In the genomic region with DNA sequence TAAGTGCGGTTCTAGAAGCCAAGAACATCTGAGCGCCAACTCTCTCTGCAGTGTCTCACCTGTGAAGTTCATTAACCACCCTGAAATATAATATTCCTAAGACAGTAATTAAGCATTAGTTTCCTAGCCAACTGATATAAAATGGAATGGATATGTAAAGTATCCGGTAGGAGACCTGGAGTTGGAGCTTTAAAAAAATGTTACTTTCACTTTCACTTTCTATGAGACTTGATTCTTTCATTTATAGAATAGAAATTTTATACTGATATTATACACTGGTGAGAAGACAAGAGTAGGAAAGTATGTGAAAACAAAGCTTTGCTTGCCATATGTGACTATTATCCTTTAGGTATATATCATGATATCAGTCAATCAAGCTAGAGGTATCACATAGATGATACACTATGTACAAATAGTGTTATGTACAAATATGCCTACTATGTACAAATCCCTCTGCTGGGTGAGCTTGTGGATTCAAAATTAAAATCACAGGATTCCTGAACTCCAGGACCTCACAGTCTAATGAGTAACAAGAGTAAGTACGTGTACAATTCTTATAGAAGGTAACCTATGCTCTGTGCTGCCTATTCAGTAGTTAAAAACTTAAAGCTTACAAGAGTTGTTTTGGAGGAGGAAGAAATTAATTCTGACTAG, we compare ENCODE assay signal across 1 cellular context.
TF ChIP-seq lines count a peak whose summit lies in the region.

No MANE protein-coding gene starts in this region.

TF ChIP-seq in WTC11, 78 proteins besides CTCF, POLR2A, EP300 and RAD21:
- TF ChIP-seq, protein P1, sequence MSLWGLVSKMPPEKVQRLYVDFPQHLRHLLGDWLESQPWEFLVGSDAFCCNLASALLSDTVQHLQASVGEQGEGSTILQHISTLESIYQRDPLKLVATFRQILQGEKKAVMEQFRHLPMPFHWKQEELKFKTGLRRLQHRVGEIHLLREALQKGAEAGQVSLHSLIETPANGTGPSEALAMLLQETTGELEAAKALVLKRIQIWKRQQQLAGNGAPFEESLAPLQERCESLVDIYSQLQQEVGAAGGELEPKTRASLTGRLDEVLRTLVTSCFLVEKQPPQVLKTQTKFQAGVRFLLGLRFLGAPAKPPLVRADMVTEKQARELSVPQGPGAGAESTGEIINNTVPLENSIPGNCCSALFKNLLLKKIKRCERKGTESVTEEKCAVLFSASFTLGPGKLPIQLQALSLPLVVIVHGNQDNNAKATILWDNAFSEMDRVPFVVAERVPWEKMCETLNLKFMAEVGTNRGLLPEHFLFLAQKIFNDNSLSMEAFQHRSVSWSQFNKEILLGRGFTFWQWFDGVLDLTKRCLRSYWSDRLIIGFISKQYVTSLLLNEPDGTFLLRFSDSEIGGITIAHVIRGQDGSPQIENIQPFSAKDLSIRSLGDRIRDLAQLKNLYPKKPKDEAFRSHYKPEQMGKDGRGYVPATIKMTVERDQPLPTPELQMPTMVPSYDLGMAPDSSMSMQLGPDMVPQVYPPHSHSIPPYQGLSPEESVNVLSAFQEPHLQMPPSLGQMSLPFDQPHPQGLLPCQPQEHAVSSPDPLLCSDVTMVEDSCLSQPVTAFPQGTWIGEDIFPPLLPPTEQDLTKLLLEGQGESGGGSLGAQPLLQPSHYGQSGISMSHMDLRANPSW (CRISPR knock-in tag; conservative IDR thresholded peaks at IDR 0.05; ENCODE audit: low read depth): no peak
- TF ChIP-seq FOXJ3 (CRISPR knock-in tag; IDR thresholded peaks at IDR 0.05; ENCODE audit: borderline replicate concordance) (no peak), GTF2I (CRISPR knock-in tag; conservative IDR thresholded peaks at IDR 0.05) (no peak), ZNF263 (CRISPR knock-in tag; IDR thresholded peaks at IDR 0.05; ENCODE audit: low read depth) (no peak), ETV6 (CRISPR knock-in tag; IDR thresholded peaks at IDR 0.05) (no peak), GRHL2 (CRISPR knock-in tag; IDR thresholded peaks at IDR 0.05; ENCODE audit: insufficient replicate concordance, severe bottlenecking) (no peak), NFE2L1 (CRISPR knock-in tag; IDR thresholded peaks at IDR 0.05) (no peak), GABPB1 (CRISPR knock-in tag; IDR thresholded peaks at IDR 0.05) (no peak), NFATC4 (CRISPR knock-in tag; IDR thresholded peaks at IDR 0.05) (no peak), ZNF423 (CRISPR knock-in tag; IDR thresholded peaks at IDR 0.05) (no peak)
- TF ChIP-seq, protein P2, sequence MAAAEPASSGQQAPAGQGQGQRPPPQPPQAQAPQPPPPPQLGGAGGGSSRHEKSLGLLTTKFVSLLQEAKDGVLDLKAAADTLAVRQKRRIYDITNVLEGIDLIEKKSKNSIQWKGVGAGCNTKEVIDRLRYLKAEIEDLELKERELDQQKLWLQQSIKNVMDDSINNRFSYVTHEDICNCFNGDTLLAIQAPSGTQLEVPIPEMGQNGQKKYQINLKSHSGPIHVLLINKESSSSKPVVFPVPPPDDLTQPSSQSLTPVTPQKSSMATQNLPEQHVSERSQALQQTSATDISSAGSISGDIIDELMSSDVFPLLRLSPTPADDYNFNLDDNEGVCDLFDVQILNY (CRISPR knock-in tag; IDR thresholded peaks at IDR 0.05): no peak
- TF ChIP-seq, protein P3, sequence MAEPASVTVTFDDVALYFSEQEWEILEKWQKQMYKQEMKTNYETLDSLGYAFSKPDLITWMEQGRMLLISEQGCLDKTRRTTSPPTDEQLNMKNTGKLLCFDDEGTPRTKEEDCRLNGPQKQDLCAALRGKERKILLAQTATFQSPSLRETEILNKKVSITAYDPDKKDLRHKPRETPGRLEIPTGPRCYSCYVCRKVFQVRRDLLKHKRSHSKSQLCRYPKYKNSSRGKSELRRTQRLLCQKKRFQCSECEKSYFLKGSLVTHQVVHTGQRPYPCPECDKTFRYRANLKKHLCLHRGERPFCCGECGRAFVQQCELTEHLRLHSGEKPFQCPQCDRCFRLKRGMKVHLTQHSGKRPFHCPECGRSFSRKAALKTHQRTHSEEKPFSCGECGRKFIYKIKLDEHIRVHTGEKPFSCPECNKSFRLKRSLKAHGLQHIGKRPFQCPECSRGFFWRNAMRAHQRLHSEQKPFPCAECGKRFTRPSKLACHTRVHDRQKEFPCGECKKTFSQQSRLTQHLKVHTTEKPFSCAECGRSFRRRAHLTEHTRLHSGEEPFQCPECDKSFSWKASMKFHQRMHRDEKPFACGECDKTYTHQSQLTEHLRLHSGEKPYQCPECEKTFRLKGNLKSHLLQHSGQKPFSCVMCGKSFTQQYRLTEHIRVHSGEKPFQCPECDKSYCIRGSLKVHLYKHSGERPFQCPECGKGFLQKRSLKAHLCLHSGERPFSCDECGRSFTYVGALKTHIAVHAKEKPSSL (CRISPR knock-in tag; conservative IDR thresholded peaks at IDR 0.05): no peak
- TF ChIP-seq, protein P4, sequence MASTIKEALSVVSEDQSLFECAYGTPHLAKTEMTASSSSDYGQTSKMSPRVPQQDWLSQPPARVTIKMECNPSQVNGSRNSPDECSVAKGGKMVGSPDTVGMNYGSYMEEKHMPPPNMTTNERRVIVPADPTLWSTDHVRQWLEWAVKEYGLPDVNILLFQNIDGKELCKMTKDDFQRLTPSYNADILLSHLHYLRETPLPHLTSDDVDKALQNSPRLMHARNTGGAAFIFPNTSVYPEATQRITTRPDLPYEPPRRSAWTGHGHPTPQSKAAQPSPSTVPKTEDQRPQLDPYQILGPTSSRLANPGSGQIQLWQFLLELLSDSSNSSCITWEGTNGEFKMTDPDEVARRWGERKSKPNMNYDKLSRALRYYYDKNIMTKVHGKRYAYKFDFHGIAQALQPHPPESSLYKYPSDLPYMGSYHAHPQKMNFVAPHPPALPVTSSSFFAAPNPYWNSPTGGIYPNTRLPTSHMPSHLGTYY (CRISPR knock-in tag; IDR thresholded peaks at IDR 0.05): no peak
- TF ChIP-seq, protein P5, sequence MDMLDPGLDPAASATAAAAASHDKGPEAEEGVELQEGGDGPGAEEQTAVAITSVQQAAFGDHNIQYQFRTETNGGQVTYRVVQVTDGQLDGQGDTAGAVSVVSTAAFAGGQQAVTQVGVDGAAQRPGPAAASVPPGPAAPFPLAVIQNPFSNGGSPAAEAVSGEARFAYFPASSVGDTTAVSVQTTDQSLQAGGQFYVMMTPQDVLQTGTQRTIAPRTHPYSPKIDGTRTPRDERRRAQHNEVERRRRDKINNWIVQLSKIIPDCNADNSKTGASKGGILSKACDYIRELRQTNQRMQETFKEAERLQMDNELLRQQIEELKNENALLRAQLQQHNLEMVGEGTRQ (CRISPR knock-in tag; IDR thresholded peaks at IDR 0.05): no peak
- TF ChIP-seq, protein P6, sequence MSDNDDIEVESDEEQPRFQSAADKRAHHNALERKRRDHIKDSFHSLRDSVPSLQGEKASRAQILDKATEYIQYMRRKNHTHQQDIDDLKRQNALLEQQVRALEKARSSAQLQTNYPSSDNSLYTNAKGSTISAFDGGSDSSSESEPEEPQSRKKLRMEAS (CRISPR knock-in tag; IDR thresholded peaks at IDR 0.05): no peak
- TF ChIP-seq, protein P7, sequence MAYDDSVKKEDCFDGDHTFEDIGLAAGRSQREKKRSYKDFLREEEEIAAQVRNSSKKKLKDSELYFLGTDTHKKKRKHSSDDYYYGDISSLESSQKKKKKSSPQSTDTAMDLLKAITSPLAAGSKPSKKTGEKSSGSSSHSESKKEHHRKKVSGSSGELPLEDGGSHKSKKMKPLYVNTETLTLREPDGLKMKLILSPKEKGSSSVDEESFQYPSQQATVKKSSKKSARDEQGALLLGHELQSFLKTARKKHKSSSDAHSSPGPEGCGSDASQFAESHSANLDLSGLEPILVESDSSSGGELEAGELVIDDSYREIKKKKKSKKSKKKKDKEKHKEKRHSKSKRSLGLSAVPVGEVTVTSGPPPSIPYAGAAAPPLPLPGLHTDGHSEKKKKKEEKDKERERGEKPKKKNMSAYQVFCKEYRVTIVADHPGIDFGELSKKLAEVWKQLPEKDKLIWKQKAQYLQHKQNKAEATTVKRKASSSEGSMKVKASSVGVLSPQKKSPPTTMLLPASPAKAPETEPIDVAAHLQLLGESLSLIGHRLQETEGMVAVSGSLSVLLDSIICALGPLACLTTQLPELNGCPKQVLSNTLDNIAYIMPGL (CRISPR knock-in tag; IDR thresholded peaks at IDR 0.05): no peak
- TF ChIP-seq, protein P8, sequence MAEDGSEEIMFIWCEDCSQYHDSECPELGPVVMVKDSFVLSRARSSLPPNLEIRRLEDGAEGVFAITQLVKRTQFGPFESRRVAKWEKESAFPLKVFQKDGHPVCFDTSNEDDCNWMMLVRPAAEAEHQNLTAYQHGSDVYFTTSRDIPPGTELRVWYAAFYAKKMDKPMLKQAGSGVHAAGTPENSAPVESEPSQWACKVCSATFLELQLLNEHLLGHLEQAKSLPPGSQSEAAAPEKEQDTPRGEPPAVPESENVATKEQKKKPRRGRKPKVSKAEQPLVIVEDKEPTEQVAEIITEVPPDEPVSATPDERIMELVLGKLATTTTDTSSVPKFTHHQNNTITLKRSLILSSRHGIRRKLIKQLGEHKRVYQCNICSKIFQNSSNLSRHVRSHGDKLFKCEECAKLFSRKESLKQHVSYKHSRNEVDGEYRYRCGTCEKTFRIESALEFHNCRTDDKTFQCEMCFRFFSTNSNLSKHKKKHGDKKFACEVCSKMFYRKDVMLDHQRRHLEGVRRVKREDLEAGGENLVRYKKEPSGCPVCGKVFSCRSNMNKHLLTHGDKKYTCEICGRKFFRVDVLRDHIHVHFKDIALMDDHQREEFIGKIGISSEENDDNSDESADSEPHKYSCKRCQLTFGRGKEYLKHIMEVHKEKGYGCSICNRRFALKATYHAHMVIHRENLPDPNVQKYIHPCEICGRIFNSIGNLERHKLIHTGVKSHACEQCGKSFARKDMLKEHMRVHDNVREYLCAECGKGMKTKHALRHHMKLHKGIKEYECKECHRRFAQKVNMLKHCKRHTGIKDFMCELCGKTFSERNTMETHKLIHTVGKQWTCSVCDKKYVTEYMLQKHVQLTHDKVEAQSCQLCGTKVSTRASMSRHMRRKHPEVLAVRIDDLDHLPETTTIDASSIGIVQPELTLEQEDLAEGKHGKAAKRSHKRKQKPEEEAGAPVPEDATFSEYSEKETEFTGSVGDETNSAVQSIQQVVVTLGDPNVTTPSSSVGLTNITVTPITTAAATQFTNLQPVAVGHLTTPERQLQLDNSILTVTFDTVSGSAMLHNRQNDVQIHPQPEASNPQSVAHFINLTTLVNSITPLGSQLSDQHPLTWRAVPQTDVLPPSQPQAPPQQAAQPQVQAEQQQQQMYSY (CRISPR knock-in tag; IDR thresholded peaks at IDR 0.05): no peak
- TF ChIP-seq, protein P9, sequence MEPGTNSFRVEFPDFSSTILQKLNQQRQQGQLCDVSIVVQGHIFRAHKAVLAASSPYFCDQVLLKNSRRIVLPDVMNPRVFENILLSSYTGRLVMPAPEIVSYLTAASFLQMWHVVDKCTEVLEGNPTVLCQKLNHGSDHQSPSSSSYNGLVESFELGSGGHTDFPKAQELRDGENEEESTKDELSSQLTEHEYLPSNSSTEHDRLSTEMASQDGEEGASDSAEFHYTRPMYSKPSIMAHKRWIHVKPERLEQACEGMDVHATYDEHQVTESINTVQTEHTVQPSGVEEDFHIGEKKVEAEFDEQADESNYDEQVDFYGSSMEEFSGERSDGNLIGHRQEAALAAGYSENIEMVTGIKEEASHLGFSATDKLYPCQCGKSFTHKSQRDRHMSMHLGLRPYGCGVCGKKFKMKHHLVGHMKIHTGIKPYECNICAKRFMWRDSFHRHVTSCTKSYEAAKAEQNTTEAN (CRISPR knock-in tag; IDR thresholded peaks at IDR 0.05): no peak
- TF ChIP-seq, protein P10, sequence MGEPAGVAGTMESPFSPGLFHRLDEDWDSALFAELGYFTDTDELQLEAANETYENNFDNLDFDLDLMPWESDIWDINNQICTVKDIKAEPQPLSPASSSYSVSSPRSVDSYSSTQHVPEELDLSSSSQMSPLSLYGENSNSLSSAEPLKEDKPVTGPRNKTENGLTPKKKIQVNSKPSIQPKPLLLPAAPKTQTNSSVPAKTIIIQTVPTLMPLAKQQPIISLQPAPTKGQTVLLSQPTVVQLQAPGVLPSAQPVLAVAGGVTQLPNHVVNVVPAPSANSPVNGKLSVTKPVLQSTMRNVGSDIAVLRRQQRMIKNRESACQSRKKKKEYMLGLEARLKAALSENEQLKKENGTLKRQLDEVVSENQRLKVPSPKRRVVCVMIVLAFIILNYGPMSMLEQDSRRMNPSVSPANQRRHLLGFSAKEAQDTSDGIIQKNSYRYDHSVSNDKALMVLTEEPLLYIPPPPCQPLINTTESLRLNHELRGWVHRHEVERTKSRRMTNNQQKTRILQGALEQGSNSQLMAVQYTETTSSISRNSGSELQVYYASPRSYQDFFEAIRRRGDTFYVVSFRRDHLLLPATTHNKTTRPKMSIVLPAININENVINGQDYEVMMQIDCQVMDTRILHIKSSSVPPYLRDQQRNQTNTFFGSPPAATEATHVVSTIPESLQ (CRISPR knock-in tag; IDR thresholded peaks at IDR 0.05): no peak
- TF ChIP-seq, protein P11, sequence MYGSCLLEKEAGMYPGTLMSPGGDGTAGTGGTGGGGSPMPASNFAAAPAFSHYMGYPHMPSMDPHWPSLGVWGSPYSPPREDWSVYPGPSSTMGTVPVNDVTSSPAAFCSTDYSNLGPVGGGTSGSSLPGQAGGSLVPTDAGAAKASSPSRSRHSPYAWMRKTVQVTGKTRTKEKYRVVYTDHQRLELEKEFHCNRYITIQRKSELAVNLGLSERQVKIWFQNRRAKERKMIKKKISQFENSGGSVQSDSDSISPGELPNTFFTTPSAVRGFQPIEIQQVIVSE (CRISPR knock-in tag; IDR thresholded peaks at IDR 0.05; ENCODE audit: borderline replicate concordance): no peak
TF ChIP-seq in WTC11: peak in this region for 0.
